9 cellular contexts compared by ENCODE assay signal in the genomic region with DNA sequence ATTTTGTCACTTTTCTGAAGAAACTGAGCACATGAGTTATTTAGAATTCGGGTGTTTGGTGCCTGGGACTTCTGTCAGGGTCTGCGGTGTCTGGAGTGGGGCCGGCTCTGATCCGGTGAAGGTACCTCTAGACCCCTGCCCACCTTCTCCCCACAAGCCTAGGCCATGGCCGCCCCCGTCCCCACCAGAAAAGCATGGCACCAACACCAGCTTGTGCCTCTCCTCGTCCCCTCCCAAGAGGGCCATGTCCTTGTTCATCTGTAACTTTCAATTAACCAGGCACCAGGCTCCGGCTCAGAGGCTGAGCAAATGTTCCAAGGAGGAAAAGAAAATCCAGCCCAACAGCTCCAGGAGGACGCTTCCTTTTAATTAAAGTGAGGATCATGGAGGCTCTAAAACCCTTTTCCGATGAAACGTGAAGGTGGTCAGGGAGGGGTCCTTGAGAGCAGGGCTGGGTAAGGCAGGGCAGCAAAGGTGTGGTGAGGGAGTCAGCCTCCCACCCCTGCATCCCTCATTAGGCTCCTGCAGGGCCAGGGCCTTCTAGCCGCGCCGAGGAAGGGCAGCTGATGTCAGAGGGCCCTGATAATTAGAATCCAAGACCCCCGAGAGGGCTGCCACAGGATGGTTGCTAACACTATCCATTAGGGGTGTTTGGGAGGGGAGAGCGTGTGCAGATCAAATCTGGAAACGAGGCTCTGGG.
"Had no signal": no experiment of that assay in that cellular context is flagged by ENCODE, and none has a peak within 500 bp of the region (broad histone marks: within the 10 kb centered on the region; RNA-seq: fewer than 3 reads in every experiment).

No MANE protein-coding gene starts in this region.

- ATAC-seq: GM23338, HCT116 had no signal

- H3K4me3 ChIP-seq: GM23248, GM23338, HAP-1 had no signal

- H3K9ac ChIP-seq: GM23248 had no signal

- H3K27ac ChIP-seq: GM23248 had no signal

- H3K36me3 ChIP-seq: HAP-1 had no signal

- DNase-seq: GM23248, GOT3, H7, H9, HCEC 1CT, HFFc6 had no signal

- H3K4me2 ChIP-seq: GM23338 had no signal

- H3K4me1 ChIP-seq: HAP-1 had no signal
